In genomic region chr15:23434699-23435098, GRCh38 we compare ENCODE assay signal across 11 cellular contexts. TPM values are rescaled to one million over a fixed set of nuclear protein-coding genes. Genes with fewer than 3 reads are reported as not detected.
"Had no signal": no experiment of that assay in that cellular context is flagged by ENCODE, and none has a peak within 500 bp of the region (broad histone marks: within the 10 kb centered on the region; RNA-seq: fewer than 3 reads in every experiment).

No MANE protein-coding gene starts in this region.

RNA-seq across cellular contexts. Expression of gene GOLGA6L2, which starts 12.3 kb away (rescaled TPM):
- total RNA-seq: OCI-LY7, PC-3, PC-9, Peyer's patch, Right ventricle myocardium inferior, Right ventricle myocardium superior, RPMI7951, SJCRH30, SJSA1, SK-MEL-5 had no signal
- polyA plus RNA-seq: SK-N-SH had no signal
